Comparison of ENCODE assay signal across 17 cellular contexts in genomic region chr10:129231821-129232220, GRCh38.
"Had no signal": no experiment of that assay in that cellular context is flagged by ENCODE, and none has a peak within 500 bp of the region (broad histone marks: within the 10 kb centered on the region; RNA-seq: fewer than 3 reads in every experiment).

No MANE protein-coding gene starts in this region.

- H3K36me3 ChIP-seq: heart left ventricle, ovary, suprapubic skin, thyroid gland had no signal

- H3K27me3 ChIP-seq: heart left ventricle, ovary, suprapubic skin, thyroid gland had no signal

- H3K4me3 ChIP-seq: dorsolateral prefrontal cortex, heart left ventricle, ovary, suprapubic skin, thyroid gland had no signal

- H3K9me3 ChIP-seq: heart left ventricle, ovary, suprapubic skin, thyroid gland had no signal

- DNase-seq: cortex of kidney; dorsolateral prefrontal cortex; effector CD8-positive, alpha-beta T cell; heart left ventricle; hippocampal formation; mammary epithelial cell; naive thymus-derived CD8-positive, alpha-beta T cell; ovary; right cardiac atrium; small intestine; stimulated activated CD4-positive, alpha-beta T cell treated with anti-CD3 and anti-CD28 coated beads, Interleukin-12 subunit alpha, Interleukin-12 subunit beta, amount 100 ng/mL, for 4 hours; stimulated activated naive CD8-positive, alpha-beta T cell treated with anti-CD3 and anti-CD28 coated beads, Interleukin-15, Interleukin-2, amounts not matched to agents 100 U/mL and 50 U/mL, for 24 hours; thyroid gland had no signal

- H3K36me3 Mint-ChIP-seq: naive thymus-derived CD8-positive, alpha-beta T cell; type B pancreatic cell had no signal

- H3K9me3 Mint-ChIP-seq: naive thymus-derived CD8-positive, alpha-beta T cell; type B pancreatic cell had no signal

- H3K4me1 ChIP-seq: heart left ventricle, suprapubic skin, thyroid gland had no signal

- H3K27ac Mint-ChIP-seq: naive thymus-derived CD8-positive, alpha-beta T cell; progenitor cell of endocrine pancreas; type B pancreatic cell had no signal

- H3K4me3 Mint-ChIP-seq: naive thymus-derived CD8-positive, alpha-beta T cell; type B pancreatic cell had no signal

- H3K27me3 Mint-ChIP-seq: naive thymus-derived CD8-positive, alpha-beta T cell had no signal

- ATAC-seq: esophagus mucosa; heart left ventricle; naive thymus-derived CD8-positive, alpha-beta T cell; right cardiac atrium; stimulated activated naive CD8-positive, alpha-beta T cell treated with anti-CD3 and anti-CD28 coated beads, Interleukin-15, Interleukin-2, amounts not matched to agents 100 U/mL and 50 U/mL, for 24 hours had no signal

- H3K27ac ChIP-seq: dorsolateral prefrontal cortex, heart left ventricle, ovary, suprapubic skin, thyroid gland had no signal
